In the genomic region with DNA sequence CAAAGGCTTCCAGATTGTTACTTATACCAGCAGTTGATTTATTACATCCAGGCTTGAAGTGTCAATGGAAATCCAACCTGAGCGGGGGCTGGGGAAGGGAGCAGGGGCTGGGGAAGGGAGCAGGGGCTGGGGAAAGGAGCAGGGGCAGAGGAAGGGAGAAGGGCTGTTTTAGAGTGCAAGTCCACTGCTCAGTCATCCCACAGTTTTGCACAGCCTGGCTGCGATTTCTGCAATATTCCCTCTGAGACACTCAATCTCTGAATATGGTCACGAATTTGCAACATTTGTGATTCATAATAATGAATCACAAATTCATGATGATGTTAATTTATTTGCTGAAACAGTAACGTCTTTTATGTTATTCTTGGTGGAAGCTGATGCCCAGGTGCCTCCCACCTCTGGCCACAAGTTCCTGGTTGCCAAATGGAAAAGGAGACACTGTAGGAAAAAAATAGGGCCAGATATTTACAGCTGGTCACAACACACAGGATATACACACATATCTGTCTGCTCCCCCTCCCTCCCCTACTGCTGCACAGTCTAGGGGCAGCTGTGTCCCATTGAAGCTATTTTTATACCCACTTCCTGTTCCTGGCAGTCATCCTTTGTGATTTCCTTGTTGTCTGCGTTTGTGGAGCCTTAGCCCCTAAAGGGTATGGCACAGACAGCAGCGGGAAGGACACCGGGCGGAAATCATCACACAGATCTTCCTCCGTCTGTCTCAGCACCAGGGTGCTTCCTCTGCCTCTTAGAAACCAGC, we compare ENCODE assay signal across 12 cellular contexts.
DNase-seq lines count a peak whose midpoint lies in the region; ATAC-seq and TF ChIP-seq lines count a peak whose summit lies in the region.
"Had no signal": no experiment of that assay in that cellular context is flagged by ENCODE, and none has a peak within 500 bp of the region (broad histone marks: within the 10 kb centered on the region; RNA-seq: fewer than 3 reads in every experiment).

No MANE protein-coding gene starts in this region.

- TF ChIP-seq POLR2A in gastroesophageal sphincter (IDR thresholded peaks at IDR 0.05) = no peak

- TF ChIP-seq CTCF in gastroesophageal sphincter (IDR thresholded peaks at IDR 0.05) = no peak

- intact Hi-C loops in sciatic nerve (cut with DNase I) = no loop called here

- no peaks in the 10 kb centered on the region for H3K36me3 Mint-ChIP-seq in activated CD4-positive, alpha-beta T cell treated with anti-CD3 and anti-CD28 coated beads, Interleukin-2, amount 10 ng/mL, durations not matched to agents 7 days and 5 days (ENCODE audit: low read depth)
- no peaks in the 10 kb centered on the region for H3K36me3 Mint-ChIP-seq in stimulated activated naive B cell treated with anti-CD40 and anti-IgM and Interleukin-4, amounts not matched to agents 10 μg/mL and 1 μg/mL and 100 μg/mL, for 72 hours
- H3K36me3 Mint-ChIP-seq: activated naive CD4-positive, alpha-beta T cell treated with anti-CD3 and anti-CD28 coated beads, Interleukin-2, amount 50 U/mL, for 24 hours; WTC11 had no signal

- no peaks in the 10 kb centered on the region for H3K9me3 Mint-ChIP-seq in activated CD4-positive, alpha-beta T cell treated with anti-CD3 and anti-CD28 coated beads, Interleukin-2, amount 10 ng/mL, durations not matched to agents 7 days and 5 days
- H3K9me3 Mint-ChIP-seq in stimulated activated naive B cell treated with anti-CD40 and anti-IgM and Interleukin-4, amounts not matched to agents 10 μg/mL and 1 μg/mL and 100 μg/mL, for 72 hours = no peaks in the 10 kb centered on the region
- H3K9me3 Mint-ChIP-seq: activated naive CD4-positive, alpha-beta T cell treated with anti-CD3 and anti-CD28 coated beads, Interleukin-2, amount 50 U/mL, for 24 hours had no signal

- no peaks in the 10 kb centered on the region for H3K9me3 ChIP-seq in gastroesophageal sphincter

- POLR2A ChIA-PET in activated CD4-positive, alpha-beta T cell treated with anti-CD3 and anti-CD28 coated beads, Interleukin-2, amount 10 ng/mL, durations not matched to agents 7 days and 5 days (lab: Charles Lee) = no interaction called here

- no peak overlapping the region for H3K4me3 Mint-ChIP-seq in activated CD4-positive, alpha-beta T cell treated with anti-CD3 and anti-CD28 coated beads, Interleukin-2, amount 10 ng/mL, durations not matched to agents 7 days and 5 days
- no peak overlapping the region for H3K4me3 Mint-ChIP-seq in stimulated activated naive B cell treated with anti-CD40 and anti-IgM and Interleukin-4, amounts not matched to agents 10 μg/mL and 1 μg/mL and 100 μg/mL, for 72 hours
- H3K4me3 Mint-ChIP-seq: activated naive CD4-positive, alpha-beta T cell treated with anti-CD3 and anti-CD28 coated beads, Interleukin-2, amount 50 U/mL, for 24 hours; WTC11 had no signal

- TF ChIP-seq EP300 in gastroesophageal sphincter (IDR thresholded peaks at IDR 0.05) = no peak

- H3K27ac Mint-ChIP-seq in activated CD4-positive, alpha-beta T cell treated with anti-CD3 and anti-CD28 coated beads, Interleukin-2, amount 10 ng/mL, durations not matched to agents 7 days and 5 days = no peak overlapping the region
- no peak overlapping the region for H3K27ac Mint-ChIP-seq in stimulated activated naive B cell treated with anti-CD40 and anti-IgM and Interleukin-4, amounts not matched to agents 10 μg/mL and 1 μg/mL and 100 μg/mL, for 72 hours
- H3K27ac Mint-ChIP-seq: activated naive CD4-positive, alpha-beta T cell treated with anti-CD3 and anti-CD28 coated beads, Interleukin-2, amount 50 U/mL, for 24 hours; WTC11 had no signal

- CTCF ChIA-PET in activated CD4-positive, alpha-beta T cell treated with anti-CD3 and anti-CD28 coated beads, Interleukin-2, amount 10 ng/mL, durations not matched to agents 7 days and 5 days (lab: Charles Lee) = no interaction called here

- no peak overlapping the region for H3K27ac ChIP-seq in gastroesophageal sphincter

- peak; percentile 25 for DNase-seq in NCI-H1436 (lab: John Stamatoyannopoulos, UW)
- DNase-seq in NCI-H1436 treated with DMSO at 0.1 percent for 48 hours (lab: John Stamatoyannopoulos, UW) = no peak
- DNase-seq in NCI-H748 (lab: John Stamatoyannopoulos, UW; ENCODE audit: unreplicated experiment) = peak; percentile 69
- no peak for DNase-seq in sciatic nerve (ENCODE audit: low spot score)
- DNase-seq in activated CD4-positive, alpha-beta T cell treated with anti-CD3 and anti-CD28 coated beads, Interleukin-2, amount 10 ng/mL, durations not matched to agents 7 days and 5 days = no peak
- DNase-seq in stimulated activated naive B cell treated with anti-CD40 and anti-IgM and Interleukin-4, amounts not matched to agents 10 μg/mL and 1 μg/mL and 100 μg/mL, for 72 hours = no peak
- DNase-seq: 8988T; effector CD8-positive, alpha-beta T cell had no signal

- H3K27me3 ChIP-seq in gastroesophageal sphincter = no peaks in the 10 kb centered on the region

- H3K36me3 ChIP-seq in gastroesophageal sphincter = no peaks in the 10 kb centered on the region

- peaks cover 15% of the 10 kb centered on the region for H3K4me1 Mint-ChIP-seq in activated CD4-positive, alpha-beta T cell treated with anti-CD3 and anti-CD28 coated beads, Interleukin-2, amount 10 ng/mL, durations not matched to agents 7 days and 5 days
- peaks cover 6 to 20% of the 10 kb centered on the region in 2 donors for H3K4me1 Mint-ChIP-seq in stimulated activated naive B cell treated with anti-CD40 and anti-IgM and Interleukin-4, amounts not matched to agents 10 μg/mL and 1 μg/mL and 100 μg/mL, for 72 hours

- 24 to 39% methylated on average over 5 to 7 of the region's 9 CpGs for WGBS in gastroesophageal sphincter (ENCODE audit: low coverage in 1 of 2), 2 donors

- H3K4me3 ChIP-seq in gastroesophageal sphincter = no peak overlapping the region

- peak; percentile 45 for ATAC-seq in gastroesophageal sphincter
- ATAC-seq in sciatic nerve = peak; percentile 73
- no peak for ATAC-seq in GM18520 (IDR thresholded peaks at IDR 0.05; ENCODE audit: unreplicated experiment)
- ATAC-seq in stimulated activated naive B cell treated with anti-CD40 and anti-IgM and Interleukin-4, amounts not matched to agents 10 μg/mL and 1 μg/mL and 100 μg/mL, for 72 hours (replicated peaks) = no peak
- ATAC-seq: WTC11 had no signal

- peaks cover 17% of the 10 kb centered on the region for H3K27me3 Mint-ChIP-seq in activated CD4-positive, alpha-beta T cell treated with anti-CD3 and anti-CD28 coated beads, Interleukin-2, amount 10 ng/mL, durations not matched to agents 7 days and 5 days
- peaks cover 6 to 10% of the 10 kb centered on the region in 2 donors for H3K27me3 Mint-ChIP-seq in stimulated activated naive B cell treated with anti-CD40 and anti-IgM and Interleukin-4, amounts not matched to agents 10 μg/mL and 1 μg/mL and 100 μg/mL, for 72 hours
- H3K27me3 Mint-ChIP-seq: activated naive CD4-positive, alpha-beta T cell treated with anti-CD3 and anti-CD28 coated beads, Interleukin-2, amount 50 U/mL, for 24 hours had no signal

- H3K4me1 ChIP-seq in gastroesophageal sphincter = peaks cover 0 to 78% (median 11%) of the 10 kb centered on the region in 3 donors

Comparison
In these comparisons a context has a peak if more than half of its experiments do, and no peak if none do; other contexts are left out.
1. DNase-seq: peak in NCI-H1436 (single experiment) and NCI-H748 (single experiment); none in NCI-H1436 treated with DMSO at 0.1 percent for 48 hours (single experiment), sciatic nerve (single experiment), activated CD4-positive, alpha-beta T cell treated with anti-CD3 and anti-CD28 coated beads, Interleukin-2, amount 10 ng/mL, durations not matched to agents 7 days and 5 days (single experiment) and stimulated activated naive B cell treated with anti-CD40 and anti-IgM and Interleukin-4, amounts not matched to agents 10 μg/mL and 1 μg/mL and 100 μg/mL, for 72 hours (single experiment).
2. ATAC-seq: peak in gastroesophageal sphincter (single experiment) and sciatic nerve (single experiment); none in GM18520 (single experiment) and stimulated activated naive B cell treated with anti-CD40 and anti-IgM and Interleukin-4, amounts not matched to agents 10 μg/mL and 1 μg/mL and 100 μg/mL, for 72 hours (0 of 2).